In genomic region chr19:30212574-30212973, GRCh38 we compare ENCODE assay signal across 15 cellular contexts.
DNase-seq lines count a peak whose midpoint lies in the region; ATAC-seq, FAIRE-seq and TF ChIP-seq lines count a peak whose summit lies in the region.
"Had no signal": no experiment of that assay in that cellular context is flagged by ENCODE, and none has a peak within 500 bp of the region (broad histone marks: within the 10 kb centered on the region; RNA-seq: fewer than 3 reads in every experiment).

No MANE protein-coding gene starts in this region.

- no peak overlapping the region for H3K4me3 ChIP-seq in right atrium auricular region
- H3K4me3 ChIP-seq: BLaER1 treated with 17β-estradiol and CSF1 and Interleukin-3, amounts not matched to agents 10 nM and 100 nM; HAP-1 had no signal

- no peaks in the 10 kb centered on the region for H3K36me3 Mint-ChIP-seq in osteocyte (ENCODE audit: unreplicated experiment)
- H3K36me3 Mint-ChIP-seq: CD8-positive, alpha-beta T cell had no signal

- no peak for FAIRE-seq in GM19239 (lab: Jason Lieb, UNC)

- DNase-seq in right atrium auricular region (ENCODE audit: low spot score) (peak; percentile 34), left ventricle myocardium superior (no peak), islet precursor cell (peak; percentile 32), osteocyte (ENCODE audit: extremely low spot score, unreplicated experiment) (peak; percentile 79), HuH-7.5 (ENCODE audit: low spot score) (no peak), GM19239 (ENCODE audit: insufficient read length, low spot score) (no peak)
- DNase-seq in NK-92 treated with Interleukin-12 subunit alpha and Interleukin-12 subunit beta, amount 100 ng/mL, for 24 hours (lab: John Stamatoyannopoulos, UW), result no peak
- DNase-seq: Calu3; CD8-positive, alpha-beta T cell; DMS79 treated with DMSO at 0.1 percent for 48 hours; GF-D8 had no signal

- no peaks in the 10 kb centered on the region for H3K9me3 Mint-ChIP-seq in osteocyte (ENCODE audit: unreplicated experiment)
- H3K9me3 Mint-ChIP-seq: CD8-positive, alpha-beta T cell had no signal

- no peaks in the 10 kb centered on the region for H3K36me3 ChIP-seq in right atrium auricular region
- H3K36me3 ChIP-seq: BLaER1 treated with 17β-estradiol and CSF1 and Interleukin-3, amounts not matched to agents 10 nM and 100 nM; HAP-1 had no signal

- H3K4me1 Mint-ChIP-seq in osteocyte (ENCODE audit: unreplicated experiment), result no peaks in the 10 kb centered on the region

- no peak for ATAC-seq in left ventricle myocardium superior
- no peak for ATAC-seq in HG03354 (IDR thresholded peaks at IDR 0.05; ENCODE audit: poor library complexity, severe bottlenecking, unreplicated experiment)
- ATAC-seq: CD8-positive, alpha-beta T cell had no signal

- no peaks in the 10 kb centered on the region for H3K27me3 ChIP-seq in right atrium auricular region
- H3K27me3 ChIP-seq: BLaER1 treated with 17β-estradiol and CSF1 and Interleukin-3, amounts not matched to agents 10 nM and 100 nM had no signal

- H3K27ac Mint-ChIP-seq in osteocyte (ENCODE audit: unreplicated experiment), result no peak overlapping the region
- H3K27ac Mint-ChIP-seq: B cell; CD8-positive, alpha-beta T cell had no signal

- no peak for TF ChIP-seq CTCF in right atrium auricular region (IDR thresholded peaks at IDR 0.05)
- TF ChIP-seq CTCF in osteocyte (IDR thresholded peaks at IDR 0.05), result no peak

- no peak overlapping the region for H3K27ac ChIP-seq in right atrium auricular region
- H3K27ac ChIP-seq: BLaER1 treated with 17β-estradiol and CSF1 and Interleukin-3, amounts not matched to agents 10 nM and 100 nM had no signal

- intact Hi-C loops in left ventricle myocardium superior (cut with micrococcal nuclease), result no loop called here

- H3K4me3 Mint-ChIP-seq in osteocyte (ENCODE audit: unreplicated experiment), result no peak overlapping the region
- H3K4me3 Mint-ChIP-seq: B cell; CD8-positive, alpha-beta T cell had no signal

- peaks cover 0 to 4% of the 10 kb centered on the region in 2 donors for H3K9me3 ChIP-seq in right atrium auricular region
- H3K9me3 ChIP-seq: BLaER1 treated with 17β-estradiol and CSF1 and Interleukin-3, amounts not matched to agents 10 nM and 100 nM; HAP-1 had no signal

- H3K27me3 Mint-ChIP-seq in osteocyte (ENCODE audit: unreplicated experiment), result no peaks in the 10 kb centered on the region

- H3K4me1 ChIP-seq in right atrium auricular region, result no peaks in the 10 kb centered on the region
- H3K4me1 ChIP-seq: HAP-1 had no signal

Comparison
In these comparisons a context has a peak if more than half of its experiments do, and no peak if none do; other contexts are left out.
1. DNase-seq: peak in right atrium auricular region (single experiment), islet precursor cell (single experiment) and osteocyte (single experiment); none in left ventricle myocardium superior (single experiment), NK-92 treated with Interleukin-12 subunit alpha and Interleukin-12 subunit beta, amount 100 ng/mL, for 24 hours (single experiment), HuH-7.5 (single experiment) and GM19239 (single experiment).